Comparison of ENCODE assay signal across 9 cellular contexts in genomic region chr7:134886353-134887057, GRCh38.
DNase-seq lines count a peak whose midpoint lies in the region; ATAC-seq and TF ChIP-seq lines count a peak whose summit lies in the region.
"Had no signal": no experiment of that assay in that cellular context is flagged by ENCODE, and none has a peak within 500 bp of the region (broad histone marks: within the 10 kb centered on the region; RNA-seq: fewer than 3 reads in every experiment).

No MANE protein-coding gene starts in this region.

- ATAC-seq in stimulated activated naive CD8-positive, alpha-beta T cell treated with anti-CD3 and anti-CD28 coated beads, Interleukin-15, amount 100 ng/mL, for 72 hours: peak; percentile 56
- ATAC-seq in stimulated activated naive CD8-positive, alpha-beta T cell treated with anti-CD3 and anti-CD28 coated beads, Interleukin-15, Interleukin-2, amounts not matched to agents 100 U/mL and 50 U/mL, for 24 hours: no peak
- ATAC-seq in GM21717 (IDR thresholded peaks at IDR 0.05; ENCODE audit: unreplicated experiment) (no peak), GM19324 (IDR thresholded peaks at IDR 0.05; ENCODE audit: low FRiP score, unreplicated experiment) (no peak), GM18907 (IDR thresholded peaks at IDR 0.05; ENCODE audit: unreplicated experiment) (no peak)

- CTCF ChIA-PET in MCF 10A (lab: Yijun Ruan, JAX): interaction anchor here (0.6 to 1.3 kb wide), 6 partner anchors 14 to 350 kb away, joined by 3 to 6 read pairs (median 4); no protein-coding TSS in a partner anchor

- H3K9me3 Mint-ChIP-seq in stimulated activated naive CD8-positive, alpha-beta T cell treated with anti-CD3 and anti-CD28 coated beads, Interleukin-15, amount 100 ng/mL, for 72 hours: no peaks in the 10 kb centered on the region
- H3K9me3 Mint-ChIP-seq in MCF 10A (ENCODE audit: unreplicated experiment): no peaks in the 10 kb centered on the region

- peak overlapping the region in 1 of 2 donors; percentile 4 for H3K27ac Mint-ChIP-seq in stimulated activated naive CD8-positive, alpha-beta T cell treated with anti-CD3 and anti-CD28 coated beads, Interleukin-15, amount 100 ng/mL, for 72 hours
- H3K27ac Mint-ChIP-seq in MCF 10A (ENCODE audit: low read depth, unreplicated experiment): peak overlapping the region; percentile 96

- POLR2A ChIA-PET in MCF 10A (lab: Yijun Ruan, JAX): interaction anchor here (0.8 to 2.9 kb wide), 8 partner anchors 9 to 241 kb away, joined by 3 to 10 read pairs (median 5); partner anchors contain the start of gene CALD1

- H3K36me3 Mint-ChIP-seq in MCF 10A (ENCODE audit: insufficient read depth, unreplicated experiment): no peaks in the 10 kb centered on the region

- no peak for DNase-seq in stimulated activated naive CD8-positive, alpha-beta T cell treated with anti-CD3 and anti-CD28 coated beads, Interleukin-15, amount 100 ng/mL, for 72 hours
- no peak for DNase-seq in stimulated activated naive CD8-positive, alpha-beta T cell treated with anti-CD3 and anti-CD28 coated beads, Interleukin-15, Interleukin-2, amounts not matched to agents 100 U/mL and 50 U/mL, for 24 hours
- DNase-seq in MCF 10A (ENCODE audit: unreplicated experiment) (peak; percentile 33), lung microvascular endothelial cell (ENCODE audit: low read depth in 2 of 2) (peak; percentile 80 to 95), HPDE6-E6E7 (ENCODE audit: extremely low spot score) (no peak)
- DNase-seq: DND-41 had no signal

- BruUV-seq in MCF 10A (replicated peaks; lab: Mats Ljungman, UMichigan): no TSS peak

- TF ChIP-seq CTCF in MCF 10A (IDR thresholded peaks at IDR 0.05; ENCODE audit: unreplicated experiment): no peak

- H3K4me3 Mint-ChIP-seq in stimulated activated naive CD8-positive, alpha-beta T cell treated with anti-CD3 and anti-CD28 coated beads, Interleukin-15, amount 100 ng/mL, for 72 hours: peak overlapping the region in 1 of 2 donors; percentile 8
- H3K4me3 Mint-ChIP-seq in MCF 10A (ENCODE audit: unreplicated experiment): peak overlapping the region; percentile 60

- intact Hi-C loops in MCF 10A (cut with micrococcal nuclease): no loop called here

- H3K27me3 Mint-ChIP-seq in stimulated activated naive CD8-positive, alpha-beta T cell treated with anti-CD3 and anti-CD28 coated beads, Interleukin-15, amount 100 ng/mL, for 72 hours: peaks cover 8% of the 10 kb centered on the region
- H3K27me3 Mint-ChIP-seq in MCF 10A (ENCODE audit: insufficient read depth, unreplicated experiment): no peaks in the 10 kb centered on the region

- H3K4me1 Mint-ChIP-seq in stimulated activated naive CD8-positive, alpha-beta T cell treated with anti-CD3 and anti-CD28 coated beads, Interleukin-15, amount 100 ng/mL, for 72 hours: peaks cover 30% of the 10 kb centered on the region
- peaks cover 45% of the 10 kb centered on the region for H3K4me1 Mint-ChIP-seq in MCF 10A (ENCODE audit: insufficient read depth, unreplicated experiment)

Comparison
In these comparisons a context has a peak if more than half of its experiments do, and no peak if none do; other contexts are left out.
1. DNase-seq: peak in MCF 10A (single experiment) and lung microvascular endothelial cell (2 of 2); none in stimulated activated naive CD8-positive, alpha-beta T cell treated with anti-CD3 and anti-CD28 coated beads, Interleukin-15, amount 100 ng/mL, for 72 hours (0 of 2), stimulated activated naive CD8-positive, alpha-beta T cell treated with anti-CD3 and anti-CD28 coated beads, Interleukin-15, Interleukin-2, amounts not matched to agents 100 U/mL and 50 U/mL, for 24 hours (single experiment) and HPDE6-E6E7 (single experiment).